8 cellular contexts compared by ENCODE assay signal in genomic region chr14:59020382-59020781, GRCh38.
A peak's percentile ranks its signal among the peaks of the same experiment; 100 is the strongest.
DNase-seq lines count a peak whose midpoint lies in the region; ATAC-seq and TF ChIP-seq lines count a peak whose summit lies in the region.
"Had no signal": no experiment of that assay in that cellular context is flagged by ENCODE, and none has a peak within 500 bp of the region (broad histone marks: within the 10 kb centered on the region; RNA-seq: fewer than 3 reads in every experiment).

No MANE protein-coding gene starts in this region.

- no peaks in the 10 kb centered on the region for H3F3A ChIP-seq in neural progenitor cell (ENCODE audit: low read depth)

- H3K36me3 Mint-ChIP-seq in neural progenitor cell = no peaks in the 10 kb centered on the region
- H3K36me3 Mint-ChIP-seq: IgD-negative memory B cell had no signal

- intact Hi-C loops in sciatic nerve (cut with DNase I) = no loop called here

- no peak for TF ChIP-seq EP300 in gastroesophageal sphincter (IDR thresholded peaks at IDR 0.05)

- no peak for TF ChIP-seq POLR2A in gastroesophageal sphincter (IDR thresholded peaks at IDR 0.05)

- no peak overlapping the region for H3K9ac ChIP-seq in neural progenitor cell

- WGBS in gastroesophageal sphincter (ENCODE audit: low coverage in 1 of 2), 2 donors = 87 to 89% methylated on average over 1 of the region's 1 CpG

- no peak for DNase-seq in GM06990 (ENCODE audit: extremely low read depth, insufficient read length)
- no peak for DNase-seq in LNCaP clone FGC (ENCODE audit: low read depth)
- peak; percentile 42 for DNase-seq in astrocyte of the hippocampus (ENCODE audit: low read depth, low spot score)
- DNase-seq in neural progenitor cell (ENCODE audit: low spot score) = peak; percentile 27
- DNase-seq in amygdala (lab: John Stamatoyannopoulos, UW) = no peak
- DNase-seq in sciatic nerve (ENCODE audit: low spot score) = no peak

- H3K4me3 Mint-ChIP-seq in neural progenitor cell = no peak overlapping the region
- H3K4me3 Mint-ChIP-seq: IgD-negative memory B cell had no signal

- no peaks in the 10 kb centered on the region for H3K9me3 ChIP-seq in neural progenitor cell (ENCODE audit: low read depth)
- H3K9me3 ChIP-seq in gastroesophageal sphincter = no peaks in the 10 kb centered on the region

- ATAC-seq in gastroesophageal sphincter = no peak
- ATAC-seq in sciatic nerve = no peak

- no peaks in the 10 kb centered on the region for H3K4me1 ChIP-seq in neural progenitor cell
- no peaks in the 10 kb centered on the region for H3K4me1 ChIP-seq in gastroesophageal sphincter

- TF ChIP-seq CTCF in GM06990 (IDR thresholded peaks at IDR 0.05; ENCODE audit: insufficient read depth, low read length, poor library complexity, severe bottlenecking) (peak; percentile 44), LNCaP clone FGC (IDR thresholded peaks at IDR 0.05; ENCODE audit: control insufficient read depth, extremely low read depth, insufficient read depth) (peak; percentile 51), neural progenitor cell (IDR thresholded peaks at IDR 0.05) (peak; percentile 54), gastroesophageal sphincter (IDR thresholded peaks at IDR 0.05) (peak in 1 of 4 experiments; percentile 19)

- H3K27me3 Mint-ChIP-seq in neural progenitor cell (ENCODE audit: insufficient read depth, low read depth) = peaks cover 2% of the 10 kb centered on the region

- no peaks in the 10 kb centered on the region for H3K9me3 Mint-ChIP-seq in neural progenitor cell
- H3K9me3 Mint-ChIP-seq: IgD-negative memory B cell had no signal

- H3K4me2 ChIP-seq in neural progenitor cell = no peak overlapping the region

- no peak overlapping the region for H3K4me3 ChIP-seq in GM06990 (replicated peaks; ENCODE audit: low read depth, low read length)
- H3K4me3 ChIP-seq in LNCaP clone FGC (ENCODE audit: low read depth, low read length) = no peak overlapping the region
- H3K4me3 ChIP-seq in neural progenitor cell = no peak overlapping the region
- no peak overlapping the region for H3K4me3 ChIP-seq in gastroesophageal sphincter

- no peaks in the 10 kb centered on the region for H3K79me2 ChIP-seq in neural progenitor cell (ENCODE audit: low read depth)

- no peaks in the 10 kb centered on the region for H4K20me1 ChIP-seq in neural progenitor cell (ENCODE audit: low read depth)

- H2AFZ ChIP-seq in neural progenitor cell (replicated peaks) = no peak overlapping the region

- peaks cover 5% of the 10 kb centered on the region for H3K4me1 Mint-ChIP-seq in neural progenitor cell
- H3K4me1 Mint-ChIP-seq: IgD-negative memory B cell had no signal

- H3K36me3 ChIP-seq in GM06990 (ENCODE audit: control insufficient read depth, insufficient read depth, low read length) = no peaks in the 10 kb centered on the region
- H3K36me3 ChIP-seq in neural progenitor cell = no peaks in the 10 kb centered on the region
- H3K36me3 ChIP-seq in gastroesophageal sphincter = no peaks in the 10 kb centered on the region

- no peak overlapping the region for H3K27ac Mint-ChIP-seq in neural progenitor cell
- H3K27ac Mint-ChIP-seq: IgD-negative memory B cell had no signal

- no peaks in the 10 kb centered on the region for H3K27me3 ChIP-seq in GM06990 (replicated peaks; ENCODE audit: control insufficient read depth, insufficient read depth, low read length)
- H3K27me3 ChIP-seq in neural progenitor cell = no peaks in the 10 kb centered on the region
- no peaks in the 10 kb centered on the region for H3K27me3 ChIP-seq in gastroesophageal sphincter

- H3K27ac ChIP-seq in neural progenitor cell (no peak overlapping the region), gastroesophageal sphincter (no peak overlapping the region)

Comparison
In these comparisons a context has a peak if more than half of its experiments do, and no peak if none do; other contexts are left out.
1. DNase-seq: peak in astrocyte of the hippocampus (single experiment) and neural progenitor cell (single experiment); none in GM06990 (single experiment), LNCaP clone FGC (single experiment), amygdala (0 of 56) and sciatic nerve (single experiment).